In the genomic region with DNA sequence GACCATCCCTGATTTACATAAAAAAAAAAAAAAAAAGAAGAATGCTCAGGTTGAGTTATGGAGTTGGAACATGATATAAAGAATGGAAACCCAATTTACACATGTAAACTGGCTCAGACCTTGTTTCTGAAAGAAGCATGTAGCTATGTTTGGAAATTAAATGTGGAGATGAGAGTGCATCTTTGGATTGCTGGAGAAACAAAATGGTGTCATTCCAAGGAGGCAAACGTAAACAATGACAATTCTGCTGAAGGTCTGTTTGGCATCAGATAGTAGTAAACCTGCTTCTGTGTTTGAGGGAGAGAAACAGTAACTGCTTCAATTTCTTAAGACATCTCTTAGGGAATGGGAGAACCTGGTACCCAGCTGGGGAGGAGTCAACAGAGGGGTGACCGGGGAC, we compare ENCODE assay signal across 17 cellular contexts.
DNase-seq lines count a peak whose midpoint lies in the region; ATAC-seq lines count a peak whose summit lies in the region.
"Had no signal": no experiment of that assay in that cellular context is flagged by ENCODE, and none has a peak within 500 bp of the region (broad histone marks: within the 10 kb centered on the region; RNA-seq: fewer than 3 reads in every experiment).

No MANE protein-coding gene starts in this region.

- ATAC-seq in HG02588 (IDR thresholded peaks at IDR 0.05; ENCODE audit: unreplicated experiment) = no peak
- ATAC-seq in HG02852 (IDR thresholded peaks at IDR 0.05; ENCODE audit: unreplicated experiment) = no peak
- ATAC-seq: activated CD8-positive, alpha-beta T cell treated with anti-CD3 and anti-CD28 coated beads, Interleukin-2, amount 10 ng/mL, durations not matched to agents 7 days and 5 days; natural killer cell treated with Interleukin-12 subunit alpha and Interleukin-12 subunit beta and Interleukin-15 and Interleukin-18, amount 100 ng/mL, for 72 hours had no signal

- peak overlapping the region; percentile 14 for H3K9ac ChIP-seq in iPS-15b (ENCODE audit: low read depth, low read length)

- intact Hi-C loops in head of caudate nucleus (cut with DNase I) = no loop called here

- no peak overlapping the region for H2AFZ ChIP-seq in neuron (ENCODE audit: low read depth, low read length)

- H3K36me3 ChIP-seq in iPS-15b (ENCODE audit: control insufficient read depth, insufficient read depth, low read length) (peaks cover 6% of the 10 kb centered on the region), neuron (ENCODE audit: insufficient read depth, low read length) (peaks cover 40% of the 10 kb centered on the region)

- H3K27ac ChIP-seq in angular gyrus (ENCODE audit: low read depth, low read length) = peak overlapping the region; percentile 91
- H3K27ac ChIP-seq: RWPE1, vagina had no signal

- H3K4me1 ChIP-seq in iPS-15b (ENCODE audit: control insufficient read depth, insufficient read depth, low read length) (peaks cover 43% of the 10 kb centered on the region), neuron (ENCODE audit: insufficient read depth, low read length) (peaks cover 43% of the 10 kb centered on the region)
- H3K4me1 ChIP-seq: vagina had no signal

- DNase-seq in ELF-1 (ENCODE audit: low read depth, low spot score) (peak; percentile 39), NCI-H2196 treated with DMSO at 0.1 percent for 48 hours (lab: John Stamatoyannopoulos, UW; ENCODE audit: unreplicated experiment) (no peak), head of caudate nucleus (no peak)
- DNase-seq: activated CD8-positive, alpha-beta T cell treated with anti-CD3 and anti-CD28 coated beads, Interleukin-2, amount 10 ng/mL, durations not matched to agents 7 days and 5 days; activated naive CD4-positive, alpha-beta T cell treated with anti-CD3 and anti-CD28 coated beads, Interleukin-2, amount 10 ng/mL, durations not matched to agents 7 days and 5 days; activated T-cell treated with anti-CD3 and anti-CD28 coated beads, Interleukin-2, amount 50 U/mL, for 24 hours; NCI-H1436; NCI-H524 treated with DMSO at 0.1 percent for 48 hours; T1000 had no signal

- no peaks in the 10 kb centered on the region for H3K27me3 ChIP-seq in iPS-15b (ENCODE audit: control insufficient read depth, insufficient read depth, low read length)
- H3K27me3 ChIP-seq in neuron (ENCODE audit: insufficient read depth, low read length) = no peaks in the 10 kb centered on the region
- H3K27me3 ChIP-seq: vagina had no signal

- H3K9me3 ChIP-seq in iPS-15b (ENCODE audit: control insufficient read depth, insufficient read depth, low read length) (no peaks in the 10 kb centered on the region), neuron (ENCODE audit: low read length) (no peaks in the 10 kb centered on the region)
- H3K9me3 ChIP-seq: vagina had no signal

- H3K4me3 ChIP-seq in iPS-15b (ENCODE audit: low read depth, low read length) (peak overlapping the region; percentile 49), neuron (ENCODE audit: low read length) (peak overlapping the region; percentile 40)
- H3K4me3 ChIP-seq: vagina had no signal
